ENCODE assay signal across 8 cellular contexts in genomic region chr3:159711560-159712333, GRCh38.
A peak's percentile ranks its signal among the peaks of the same experiment; 100 is the strongest.
DNase-seq lines count a peak whose midpoint lies in the region; ATAC-seq and TF ChIP-seq lines count a peak whose summit lies in the region.

No MANE protein-coding gene starts in this region.

- H3K9me3 ChIP-seq in SJCRH30 (replicated peaks) (no peaks in the 10 kb centered on the region), neural progenitor cell (ENCODE audit: low read depth) (no peaks in the 10 kb centered on the region)

- peak overlapping the region; percentile 84 for H3K27ac Mint-ChIP-seq in neural progenitor cell

- H3K79me2 ChIP-seq in neural progenitor cell (ENCODE audit: low read depth) = no peaks in the 10 kb centered on the region

- no peak overlapping the region for H2AFZ ChIP-seq in neural progenitor cell (replicated peaks)

- H3K27me3 Mint-ChIP-seq in neural progenitor cell (ENCODE audit: insufficient read depth, low read depth) = peaks cover 5% of the 10 kb centered on the region

- peaks cover 10% of the 10 kb centered on the region for H3F3A ChIP-seq in neural progenitor cell (ENCODE audit: low read depth)

- DNase-seq in Daoy (ENCODE audit: low read depth) = peak; percentile 90
- peak; percentile 77 to 88 for DNase-seq in SJCRH30
- peak; percentile 92 for DNase-seq in fibroblast of villous mesenchyme (ENCODE audit: low read depth)
- DNase-seq in neural progenitor cell (ENCODE audit: low spot score) = peak; percentile 50
- no peak for DNase-seq in DMS153 treated with DMSO at 0.1 percent for 48 hours (lab: John Stamatoyannopoulos, UW; ENCODE audit: unreplicated experiment)
- no peak for DNase-seq in cerebellar cortex (ENCODE audit: low spot score)

- H3K4me1 ChIP-seq in SJCRH30 (peaks cover 3% of the 10 kb centered on the region), neural progenitor cell (peaks cover 8% of the 10 kb centered on the region)

- no peak overlapping the region for H3K4me3 Mint-ChIP-seq in neural progenitor cell

- peak overlapping the region; percentile 16 for H3K4me3 ChIP-seq in SJCRH30
- no peak overlapping the region for H3K4me3 ChIP-seq in fibroblast of villous mesenchyme (ENCODE audit: low read depth, low read length)
- H3K4me3 ChIP-seq in neural progenitor cell = no peak overlapping the region

- H3K27me3 ChIP-seq in SJCRH30 (no peaks in the 10 kb centered on the region), neural progenitor cell (no peaks in the 10 kb centered on the region)

- H3K36me3 ChIP-seq in SJCRH30 (no peaks in the 10 kb centered on the region), neural progenitor cell (no peaks in the 10 kb centered on the region)

- H3K9me3 Mint-ChIP-seq in neural progenitor cell = peaks cover 8% of the 10 kb centered on the region

- ATAC-seq in GM18868 (IDR thresholded peaks at IDR 0.05; ENCODE audit: unreplicated experiment) = no peak
- no peak for ATAC-seq in HG03342 (IDR thresholded peaks at IDR 0.05; ENCODE audit: unreplicated experiment)

- H4K20me1 ChIP-seq in neural progenitor cell (ENCODE audit: low read depth) = no peaks in the 10 kb centered on the region

- H3K9ac ChIP-seq in neural progenitor cell = no peak overlapping the region

- H3K36me3 Mint-ChIP-seq in neural progenitor cell = no peaks in the 10 kb centered on the region

- no peak overlapping the region for H3K4me2 ChIP-seq in neural progenitor cell

- H3K4me1 Mint-ChIP-seq in neural progenitor cell = peaks cover 9% of the 10 kb centered on the region

- TF ChIP-seq CTCF in fibroblast of villous mesenchyme (IDR thresholded peaks at IDR 0.05; ENCODE audit: insufficient read depth, low read depth, low read length) (no peak), neural progenitor cell (IDR thresholded peaks at IDR 0.05) (no peak)

- H3K27ac ChIP-seq in SJCRH30 = peak overlapping the region; percentile 31
- H3K27ac ChIP-seq in neural progenitor cell = no peak overlapping the region

Comparison
In these comparisons a context has a peak if more than half of its experiments do, and no peak if none do; other contexts are left out.
1. DNase-seq: peak in Daoy (single experiment), SJCRH30 (2 of 2), fibroblast of villous mesenchyme (single experiment) and neural progenitor cell (single experiment); none in DMS153 treated with DMSO at 0.1 percent for 48 hours (single experiment) and cerebellar cortex (single experiment).